18 cellular contexts compared by ENCODE assay signal in genomic region chr4:115780268-115780667, GRCh38.
"Had no signal": no experiment of that assay in that cellular context is flagged by ENCODE, and none has a peak within 500 bp of the region (broad histone marks: within the 10 kb centered on the region; RNA-seq: fewer than 3 reads in every experiment).

No MANE protein-coding gene starts in this region.

- H3K36me3 Mint-ChIP-seq: activated naive CD8-positive, alpha-beta T cell; natural killer cell; stimulated activated effector memory CD8-positive, alpha-beta T cell treated with anti-CD3 and anti-CD28 coated beads, Interleukin-12 subunit alpha, Interleukin-12 subunit beta, amount 100 ng/mL, for 72 hours had no signal

- H3K9me3 ChIP-seq: neutrophil, sigmoid colon, stomach, vagina had no signal

- H3K9me3 Mint-ChIP-seq: stimulated activated effector memory CD8-positive, alpha-beta T cell treated with anti-CD3 and anti-CD28 coated beads, Interleukin-12 subunit alpha, Interleukin-12 subunit beta, amount 100 ng/mL, for 72 hours had no signal

- ATAC-seq: esophagus mucosa; left cardiac atrium; natural killer cell; stimulated activated effector memory CD8-positive, alpha-beta T cell treated with anti-CD3 and anti-CD28 coated beads, Interleukin-12 subunit alpha, Interleukin-12 subunit beta, amount 100 ng/mL, for 72 hours had no signal

- H3K36me3 ChIP-seq: neutrophil, sigmoid colon, stomach, vagina had no signal

- H3K4me1 Mint-ChIP-seq: natural killer cell had no signal

- DNase-seq: activated CD4-positive, alpha-beta T cell treated with anti-CD3 and anti-CD28 coated beads, Interleukin-2, amount 50 U/mL, for 1 hour; activated CD4-positive, CD25-positive, alpha-beta regulatory T cell treated with anti-CD3 and anti-CD28 coated beads, Interleukin-2, amount 50 U/mL, for 72 hours; activated CD8-positive, alpha-beta memory T cell treated with anti-CD3 and anti-CD28 coated beads, Interleukin-2, amount 50 U/mL, for 4 hours; activated gamma-delta T cell treated with Interleukin-2 at 50 U/mL for 16 hours; effector CD4-positive, alpha-beta T cell; left cardiac atrium; natural killer cell; sigmoid colon; stimulated activated CD4-positive, alpha-beta T cell treated with anti-CD3 and anti-CD28 coated beads, Interleukin-4, amount 100 ng/mL, for 24 hours; stomach; T1000; trophoblast cell had no signal

- H3K27me3 ChIP-seq: neutrophil, sigmoid colon, stomach, vagina had no signal

- H3K27ac ChIP-seq: neutrophil, sigmoid colon, stomach, vagina had no signal

- FAIRE-seq: islet of Langerhans had no signal

- H3K27me3 Mint-ChIP-seq: activated naive CD8-positive, alpha-beta T cell had no signal

- H3K27ac Mint-ChIP-seq: activated naive CD8-positive, alpha-beta T cell; natural killer cell; stimulated activated effector memory CD8-positive, alpha-beta T cell treated with anti-CD3 and anti-CD28 coated beads, Interleukin-12 subunit alpha, Interleukin-12 subunit beta, amount 100 ng/mL, for 72 hours had no signal

- H3K4me3 Mint-ChIP-seq: activated naive CD8-positive, alpha-beta T cell; natural killer cell; stimulated activated effector memory CD8-positive, alpha-beta T cell treated with anti-CD3 and anti-CD28 coated beads, Interleukin-12 subunit alpha, Interleukin-12 subunit beta, amount 100 ng/mL, for 72 hours had no signal

- H3K4me3 ChIP-seq: sigmoid colon, stomach, vagina had no signal

- H3K4me1 ChIP-seq: sigmoid colon, vagina had no signal
